8 cellular contexts compared by ENCODE assay signal in genomic region chr7:43439631-43440401, GRCh38.
DNase-seq lines count a peak whose midpoint lies in the region; ATAC-seq, FAIRE-seq and TF ChIP-seq lines count a peak whose summit lies in the region.

No MANE protein-coding gene starts in this region.

- no peak overlapping the region for H4K5ac ChIP-seq in H1 (ENCODE audit: insufficient read length, low read depth, low read length)

- POLR2A ChIA-PET in HEK293T (lab: Yijun Ruan, JAX) (no interaction called here), H1 (lab: Charles Lee; ENCODE audit: partially characterized antibody) (interaction anchor here (0.7 to 1.0 kb wide), 2 partner anchors 506 to 508 kb away, joined by 3 to 4 read pairs; partner anchors contain the start of genes MRPL32 and PSMA2)
- POLR2A ChIA-PET in activated CD4-positive, alpha-beta T cell treated with anti-CD3 and anti-CD28 coated beads, Interleukin-2, amount 10 ng/mL, durations not matched to agents 7 days and 5 days (lab: Charles Lee) = no interaction called here

- TF ChIP-seq POLR2A in H1 (IDR thresholded peaks at IDR 0.05; ENCODE audit: control extremely low read depth in 1 of 2, low read depth in 2 of 2, low read length in 2 of 2) = no peak
- TF ChIP-seq POLR2A in thyroid gland (IDR thresholded peaks at IDR 0.05) = no peak

- H2BK5ac ChIP-seq in H1 (ENCODE audit: low read depth, low read length) = peak overlapping the region; percentile 60; the same call in 1 of the 2 replicates

- intact Hi-C loops in thyroid gland (cut with DNase I) = no loop called here

- no peak overlapping the region for H3K23ac ChIP-seq in H1 (ENCODE audit: insufficient read length)

- no peaks in the 10 kb centered on the region for H3K36me3 Mint-ChIP-seq in activated CD4-positive, alpha-beta T cell treated with anti-CD3 and anti-CD28 coated beads, Interleukin-2, amount 10 ng/mL, durations not matched to agents 7 days and 5 days (ENCODE audit: low read depth)
- H3K36me3 Mint-ChIP-seq in natural killer cell treated with Interleukin-12 subunit alpha and Interleukin-12 subunit beta and Interleukin-15 and Interleukin-18, amount 100 ng/mL, for 72 hours = no peaks in the 10 kb centered on the region

- 66% methylated on average over 15 of the region's 15 CpGs; no CpG with 5 or more reads in 1 of the 2 experiments for WGBS in H1 (ENCODE audit: extremely low coverage in 1 of 2, insufficient coverage in 1 of 2, insufficient read length in 1 of 2, insufficient replicate concordance in 2 of 2, low coverage in 1 of 2, low lambda C conversion rate in 2 of 2, missing lambda C conversion rate in 1 of 2), 2 experiments
- WGBS in thyroid gland, 2 donors = 57 to 63% methylated on average over 13 to 14 of the region's 15 CpGs

- H3K9me3 ChIP-seq in H1 (ENCODE audit: insufficient read depth in 2 of 2, low read depth in 1 of 2, low read length in 1 of 2) = no peaks in the 10 kb centered on the region
- no peaks in the 10 kb centered on the region for H3K9me3 ChIP-seq in thyroid gland

- H3K36me3 ChIP-seq in H1 (ENCODE audit: control insufficient read depth in 2 of 4, insufficient read depth in 4 of 4, low read length in 3 of 4) (no peaks in the 10 kb centered on the region), thyroid gland (no peaks in the 10 kb centered on the region)

- H3K79me2 ChIP-seq in H1 (ENCODE audit: control insufficient read depth in 1 of 2, insufficient read depth in 2 of 2, low read length in 2 of 2) = no peaks in the 10 kb centered on the region

- peak overlapping the region; percentile 76 for H4K91ac ChIP-seq in H1 (replicated peaks; ENCODE audit: insufficient read length, low read length)

- H3K9ac ChIP-seq in H1 (replicated peaks in 1 of 4; ENCODE audit: extremely low read depth in 1 of 4, low read depth in 3 of 4, low read length in 3 of 4) = no peak overlapping the region

- no peaks in the 10 kb centered on the region for H4K20me1 ChIP-seq in H1 (replicated peaks in 1 of 2; ENCODE audit: control insufficient read depth in 1 of 2, insufficient read depth in 2 of 2, low read length in 2 of 2)

- H3K18ac ChIP-seq in H1 (ENCODE audit: extremely low read depth, low read length) = peak overlapping the region; percentile 78; the same call in 1 of the 2 replicates

- peak; percentile 85 to 90 for TF ChIP-seq RAD21 in H1 (IDR thresholded peaks at IDR 0.05 in 1 of 2, conservative IDR thresholded peaks at IDR 0.05 in 1 of 2; ENCODE audit: low read depth in 2 of 2, low read length in 2 of 2)

- H3K27ac ChIP-seq in H1 (ENCODE audit: low read depth, low read length) (no peak overlapping the region), thyroid gland (no peak overlapping the region)

- no peak overlapping the region for H3K56ac ChIP-seq in H1 (replicated peaks; ENCODE audit: insufficient read length, low read depth, low read length)

- H3K79me1 ChIP-seq in H1 (ENCODE audit: low read depth, low read length) = no peaks in the 10 kb centered on the region; the same call in 1 of the 2 replicates

- no peak overlapping the region for H2BK120ac ChIP-seq in H1 (replicated peaks; ENCODE audit: low read depth, low read length)

- DNase-seq in GF-D8 (lab: John Stamatoyannopoulos, UW) (peak; percentile 17), HEK293T (ENCODE audit: extremely low spot score) (peak; percentile 86), NCI-H226 (peak; percentile 37), H1 (ENCODE audit: low read depth in 1 of 2, low spot score in 2 of 2) (peak; percentile 77 to 85), thyroid gland (peak; percentile 24 to 41)
- peak; percentile 59 for DNase-seq in activated CD4-positive, alpha-beta T cell treated with anti-CD3 and anti-CD28 coated beads, Interleukin-2, amount 10 ng/mL, durations not matched to agents 7 days and 5 days
- DNase-seq in natural killer cell treated with Interleukin-12 subunit alpha and Interleukin-12 subunit beta and Interleukin-15 and Interleukin-18, amount 100 ng/mL, for 72 hours (ENCODE audit: low spot score) = peak; percentile 73

- H2BK12ac ChIP-seq in H1 (ENCODE audit: low read depth, low read length) = 0 out of 2 replicates have a peak overlapping the region, but pooled peaks have one; percentile 51

- H3K27ac Mint-ChIP-seq in activated CD4-positive, alpha-beta T cell treated with anti-CD3 and anti-CD28 coated beads, Interleukin-2, amount 10 ng/mL, durations not matched to agents 7 days and 5 days = no peak overlapping the region
- H3K27ac Mint-ChIP-seq in natural killer cell treated with Interleukin-12 subunit alpha and Interleukin-12 subunit beta and Interleukin-15 and Interleukin-18, amount 100 ng/mL, for 72 hours = no peak overlapping the region

- H2AFZ ChIP-seq in H1 (ENCODE audit: low read length) = 0 out of 2 replicates have a peak overlapping the region, but pooled peaks have one; percentile 88

- H3K4me3 Mint-ChIP-seq in activated CD4-positive, alpha-beta T cell treated with anti-CD3 and anti-CD28 coated beads, Interleukin-2, amount 10 ng/mL, durations not matched to agents 7 days and 5 days = no peak overlapping the region
- no peak overlapping the region for H3K4me3 Mint-ChIP-seq in natural killer cell treated with Interleukin-12 subunit alpha and Interleukin-12 subunit beta and Interleukin-15 and Interleukin-18, amount 100 ng/mL, for 72 hours

- peak; percentile 61 to 62 for ATAC-seq in natural killer cell treated with Interleukin-12 subunit alpha and Interleukin-12 subunit beta and Interleukin-15 and Interleukin-18, amount 100 ng/mL, for 72 hours
- ATAC-seq in GM21717 (IDR thresholded peaks at IDR 0.05; ENCODE audit: unreplicated experiment) = no peak

- no peak overlapping the region for H2AK5ac ChIP-seq in H1 (ENCODE audit: low read depth, low read length)

- CTCF ChIA-PET in HEK293T (lab: Yijun Ruan, JAX) (interaction anchor here (0.7 to 1.9 kb wide), 11 partner anchors 10 to 316 kb away, joined by 3 to 8 read pairs (median 4); no protein-coding TSS in a partner anchor), H1 (lab: Charles Lee; ENCODE audit: partially characterized antibody) (interaction anchor here (0.6 to 2.7 kb wide), 70 partner anchors 8 to 1496 kb away, joined by 3 to 20 read pairs (median 4); partner anchors contain the start of genes MRPL32 and PSMA2)
- CTCF ChIA-PET in activated CD4-positive, alpha-beta T cell treated with anti-CD3 and anti-CD28 coated beads, Interleukin-2, amount 10 ng/mL, durations not matched to agents 7 days and 5 days (lab: Charles Lee) = interaction anchor here (0.6 to 1.7 kb wide), 7 partner anchors 14 to 284 kb away, joined by 3 to 6 read pairs (median 3); no protein-coding TSS in a partner anchor

- H3K27me3 ChIP-seq in H1 (replicated peaks in 1 of 4; ENCODE audit: control insufficient read depth in 3 of 4, extremely low read depth in 1 of 4, insufficient read depth in 3 of 4, low read length in 3 of 4) (no peaks in the 10 kb centered on the region), thyroid gland (no peaks in the 10 kb centered on the region)

- H3K4me1 ChIP-seq in H1 (replicated peaks in 1 of 4; ENCODE audit: control insufficient read depth in 3 of 4, insufficient read depth in 4 of 4, low read length in 3 of 4) (peaks cover 0 to 3% (median 1%) of the 10 kb centered on the region in 4 experiments; a peak in 2 of 7 replicates), thyroid gland (no peaks in the 10 kb centered on the region)

- no peak for FAIRE-seq in H1 (lab: Jason Lieb, UNC)

- TF ChIP-seq EP300 in H1 (IDR thresholded peaks at IDR 0.05; ENCODE audit: borderline replicate concordance in 1 of 2, low read depth in 2 of 2, low read length in 2 of 2) = no peak

- no peak overlapping the region for H3K4me2 ChIP-seq in H1 (ENCODE audit: insufficient read depth in 1 of 2, low read depth in 2 of 2, low read length in 2 of 2)

- H4K8ac ChIP-seq in H1 (ENCODE audit: extremely low read depth, insufficient read depth, low read length) = no peak overlapping the region

- peak overlapping the region; percentile 73; the same call in 1 of the 2 replicates for H2BK20ac ChIP-seq in H1 (ENCODE audit: low read length)

- H3K4ac ChIP-seq in H1 (replicated peaks; ENCODE audit: insufficient read length, low read depth, low read length) = no peak overlapping the region

- H3K23me2 ChIP-seq in H1 (ENCODE audit: low read depth, low read length) = no peaks in the 10 kb centered on the region

- TF ChIP-seq CTCF in H1 (IDR thresholded peaks at IDR 0.05; ENCODE audit: control extremely low read depth in 1 of 3, insufficient read depth in 1 of 3, low read depth in 1 of 3, low read length in 3 of 3) (peak; percentile 91 to 95 (median 91)), thyroid gland (IDR thresholded peaks at IDR 0.05) (peak; percentile 18 to 70 (median 51))

- peaks cover 7% of the 10 kb centered on the region for H3K27me3 Mint-ChIP-seq in activated CD4-positive, alpha-beta T cell treated with anti-CD3 and anti-CD28 coated beads, Interleukin-2, amount 10 ng/mL, durations not matched to agents 7 days and 5 days
- peaks cover 5 to 15% of the 10 kb centered on the region in 2 donors for H3K27me3 Mint-ChIP-seq in natural killer cell treated with Interleukin-12 subunit alpha and Interleukin-12 subunit beta and Interleukin-15 and Interleukin-18, amount 100 ng/mL, for 72 hours

- no peak overlapping the region for H3K14ac ChIP-seq in H1 (ENCODE audit: insufficient read length)

- H3K4me3 ChIP-seq in H1 (ENCODE audit: extremely low read depth in 1 of 4, insufficient read depth in 2 of 4, low read depth in 3 of 4, low read length in 4 of 4) = no peak overlapping the region
- H3K4me3 ChIP-seq in thyroid gland (replicated peaks in 1 of 3) = no peak overlapping the region

- no peak overlapping the region; the same call in 1 of the 2 replicates for H2BK15ac ChIP-seq in H1 (ENCODE audit: low read length)

- H3K4me1 Mint-ChIP-seq in activated CD4-positive, alpha-beta T cell treated with anti-CD3 and anti-CD28 coated beads, Interleukin-2, amount 10 ng/mL, durations not matched to agents 7 days and 5 days = no peaks in the 10 kb centered on the region
- no peaks in the 10 kb centered on the region for H3K4me1 Mint-ChIP-seq in natural killer cell treated with Interleukin-12 subunit alpha and Interleukin-12 subunit beta and Interleukin-15 and Interleukin-18, amount 100 ng/mL, for 72 hours (ENCODE audit: low read depth in 2 of 2)

- H3K9me3 Mint-ChIP-seq in activated CD4-positive, alpha-beta T cell treated with anti-CD3 and anti-CD28 coated beads, Interleukin-2, amount 10 ng/mL, durations not matched to agents 7 days and 5 days = no peaks in the 10 kb centered on the region
- no peaks in the 10 kb centered on the region for H3K9me3 Mint-ChIP-seq in natural killer cell treated with Interleukin-12 subunit alpha and Interleukin-12 subunit beta and Interleukin-15 and Interleukin-18, amount 100 ng/mL, for 72 hours

TF ChIP-seq in HEK293T, 16 proteins besides CTCF, POLR2A, EP300 and RAD21:
- TF ChIP-seq FOXM1 (IDR thresholded peaks at IDR 0.05; ENCODE audit: borderline replicate concordance) (no peak), FOXK2 (IDR thresholded peaks at IDR 0.05) (no peak)

TF ChIP-seq in H1, 55 proteins besides CTCF, POLR2A, EP300 and RAD21 (continues in another document):
- no peak for TF ChIP-seq RBBP5 (IDR thresholded peaks at IDR 0.05; ENCODE audit: borderline replicate concordance, low read depth, low read length)

Comparison
In these comparisons a context has a peak if more than half of its experiments do, and no peak if none do; other contexts are left out.
1. DNase-seq: peak in every context shown above with its lines; median percentile 86 in HEK293T; 81 in H1; 73 in natural killer cell treated with Interleukin-12 subunit alpha and Interleukin-12 subunit beta and Interleukin-15 and Interleukin-18, amount 100 ng/mL, for 72 hours; 59 in activated CD4-positive, alpha-beta T cell treated with anti-CD3 and anti-CD28 coated beads, Interleukin-2, amount 10 ng/mL, durations not matched to agents 7 days and 5 days; 37 in NCI-H226; 32 in thyroid gland; 17 in GF-D8.